ENCODE assay signal across 10 cellular contexts in the genomic region with DNA sequence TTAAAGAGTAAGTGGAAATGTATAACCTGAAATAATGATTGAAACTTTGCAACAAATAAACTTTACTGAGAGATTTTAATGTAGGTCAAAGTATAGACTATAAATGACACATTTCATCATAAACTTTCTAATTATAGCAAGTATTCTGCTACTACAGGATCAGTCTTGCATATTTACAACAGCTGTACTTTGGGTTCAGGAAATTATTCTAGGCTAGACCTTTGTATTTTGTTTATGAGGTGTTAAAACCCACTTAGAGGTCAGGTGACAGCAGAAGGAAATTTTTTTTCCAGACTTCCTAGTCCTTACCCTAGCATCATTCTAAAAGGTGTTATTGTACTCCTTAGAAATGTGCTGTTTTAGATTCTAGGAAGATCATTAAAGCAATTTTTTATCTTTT. TPM values are rescaled to one million over a fixed set of nuclear protein-coding genes. Genes with fewer than 3 reads are reported as not detected.
DNase-seq lines count a peak whose midpoint lies in the region; ATAC-seq and TF ChIP-seq lines count a peak whose summit lies in the region.
"Had no signal": no experiment of that assay in that cellular context is flagged by ENCODE, and none has a peak within 500 bp of the region (broad histone marks: within the 10 kb centered on the region; RNA-seq: fewer than 3 reads in every experiment).

No MANE protein-coding gene starts in this region.

- H3K4me3 Mint-ChIP-seq in CD4-positive, alpha-beta memory T cell: peak overlapping the region in 7 of 8 donors; percentile 3 to 100 (median 79)
- H3K4me3 Mint-ChIP-seq in brain (peak overlapping the region; percentile 94 to 100 (median 99)), natural killer cell (peak overlapping the region; percentile 100)

- H3K36me3 ChIP-seq in CD4-positive, alpha-beta memory T cell (ENCODE audit: insufficient read depth, low read length): peaks cover 23% of the 10 kb centered on the region
- H3K36me3 ChIP-seq in IMR-90 (ENCODE audit: control insufficient read depth, insufficient read depth, low read length) (peaks cover 8% of the 10 kb centered on the region), upper lobe of left lung (peaks cover 4 to 14% (median 8%) of the 10 kb centered on the region in 4 donors)

- H3K14ac ChIP-seq in IMR-90 (replicated peaks; ENCODE audit: low read depth, low read length): no peak overlapping the region

- peaks cover 39% of the 10 kb centered on the region for H4K20me1 ChIP-seq in IMR-90 (ENCODE audit: insufficient read depth, low read length)

- H3K4me1 ChIP-seq in CD4-positive, alpha-beta memory T cell (ENCODE audit: insufficient read depth, low read length): peaks cover 49% of the 10 kb centered on the region
- peaks cover 9% of the 10 kb centered on the region for H3K4me1 ChIP-seq in IMR-90 (ENCODE audit: control insufficient read depth, insufficient read depth, low read length)
- H3K4me1 ChIP-seq in upper lobe of left lung: peaks cover 28 to 41% (median 31%) of the 10 kb centered on the region in 4 donors

- no peak for TF ChIP-seq CTCF in IMR-90 (conservative IDR thresholded peaks at IDR 0.05; ENCODE audit: low read depth, low read length)
- TF ChIP-seq CTCF in brain (conservative IDR thresholded peaks at IDR 0.05): no peak
- no peak for TF ChIP-seq CTCF in natural killer cell (IDR thresholded peaks at IDR 0.05)
- no peak for TF ChIP-seq CTCF in coronary artery (IDR thresholded peaks at IDR 0.05)
- TF ChIP-seq CTCF in upper lobe of left lung (IDR thresholded peaks at IDR 0.05): no peak

- POLR2A ChIA-PET in CD4-positive, alpha-beta memory T cell (lab: Charles Lee; ENCODE audit: partially characterized antibody): interaction anchor here (0.7 to 4.8 kb wide), 5 partner anchors 11 to 508 kb away, joined by 3 to 86 read pairs (median 15); a partner anchor contains a TSS
- POLR2A ChIA-PET in IMR-90 (lab: Charles Lee; ENCODE audit: unreplicated experiment): interaction anchor here (0.6 kb wide), 1 partner anchor 80 kb away, joined by 16 read pairs; no protein-coding TSS in a partner anchor

- H2BK5ac ChIP-seq in IMR-90 (ENCODE audit: low read depth, low read length, poor library complexity, severe bottlenecking): no peak overlapping the region

- H3K9me3 ChIP-seq in CD4-positive, alpha-beta memory T cell (ENCODE audit: control insufficient read depth in 1 of 2, low read length in 2 of 2): no peaks in the 10 kb centered on the region
- H3K9me3 ChIP-seq in IMR-90 (ENCODE audit: control insufficient read depth, insufficient read depth, low read length) (no peaks in the 10 kb centered on the region), upper lobe of left lung (no peaks in the 10 kb centered on the region)
- H3K9me3 ChIP-seq: stomach had no signal

- no peak overlapping the region for H3K56ac ChIP-seq in IMR-90 (ENCODE audit: extremely low read depth, insufficient read depth, low read length)

- CTCF ChIA-PET in CD4-positive, alpha-beta memory T cell (lab: Charles Lee; ENCODE audit: partially characterized antibody): interaction anchor here (0.7 to 5.2 kb wide), 8 partner anchors 13 to 177 kb away, joined by 3 to 76 read pairs (median 12); a partner anchor contains a TSS
- CTCF ChIA-PET in IMR-90 (lab: Yijun Ruan, JAX): interaction anchor here (0.5 to 1.6 kb wide), 2 partner anchors 135 to 245 kb away, joined by 3 to 6 read pairs; no protein-coding TSS in a partner anchor

- no peaks in the 10 kb centered on the region for H3K27me3 Mint-ChIP-seq in CD4-positive, alpha-beta memory T cell
- peaks cover 16% of the 10 kb centered on the region for H3K27me3 Mint-ChIP-seq in brain
- H3K27me3 Mint-ChIP-seq in natural killer cell (ENCODE audit: low read depth in 2 of 2): no peaks in the 10 kb centered on the region

- in situ Hi-C loops in IMR-90 (cut with MboI; ENCODE audit: low sequenced_read_pairs): no loop called here

- no peak for ATAC-seq in IMR-90 (ENCODE audit: low read depth)
- ATAC-seq in natural killer cell: no peak
- no peak for ATAC-seq in upper lobe of left lung (ENCODE audit: low FRiP score in 2 of 2)
- ATAC-seq: Panc1 had no signal

- no peak overlapping the region for H2BK20ac ChIP-seq in IMR-90 (ENCODE audit: low read depth, low read length)

- TF ChIP-seq RAD21 in IMR-90 (IDR thresholded peaks at IDR 0.05; ENCODE audit: low read length): no peak

- H2BK120ac ChIP-seq in IMR-90 (ENCODE audit: low read depth, low read length): no peak overlapping the region

- H3K18ac ChIP-seq in IMR-90 (ENCODE audit: low read depth, low read length): no peak overlapping the region

- H3K9me1 ChIP-seq in IMR-90 (ENCODE audit: insufficient read depth, low read length): peaks cover 7% of the 10 kb centered on the region; the same call in 1 of the 2 replicates

- peaks cover 3 to 34% of the 10 kb centered on the region in 2 experiments for H3K79me1 ChIP-seq in IMR-90 (ENCODE audit: low read depth in 1 of 2, low read length in 2 of 2)

- no peaks in the 10 kb centered on the region for H3K27me3 ChIP-seq in CD4-positive, alpha-beta memory T cell (ENCODE audit: insufficient read depth, low read length)
- H3K27me3 ChIP-seq in IMR-90 (ENCODE audit: control insufficient read depth, insufficient read depth, low read length): no peaks in the 10 kb centered on the region
- no peaks in the 10 kb centered on the region for H3K27me3 ChIP-seq in upper lobe of left lung
- H3K27me3 ChIP-seq: stomach had no signal

- no peak overlapping the region for H3K4ac ChIP-seq in IMR-90 (ENCODE audit: low read depth, low read length)

- H3K9me3 Mint-ChIP-seq in CD4-positive, alpha-beta memory T cell: no peaks in the 10 kb centered on the region
- H3K9me3 Mint-ChIP-seq in brain: no peaks in the 10 kb centered on the region
- no peaks in the 10 kb centered on the region for H3K9me3 Mint-ChIP-seq in natural killer cell

- no peak for TF ChIP-seq EP300 in upper lobe of left lung (IDR thresholded peaks at IDR 0.05)

- H3K27ac Mint-ChIP-seq in CD4-positive, alpha-beta memory T cell: peak overlapping the region in 4 of 7 donors; percentile 13 to 98 (median 42)
- H3K27ac Mint-ChIP-seq in brain (peak overlapping the region in 1 of 5 experiments; percentile 99), natural killer cell (peak overlapping the region; percentile 96 to 97)

- TF ChIP-seq POLR2A in IMR-90 (IDR thresholded peaks at IDR 0.05; ENCODE audit: low read depth, low read length) (no peak), upper lobe of left lung (IDR thresholded peaks at IDR 0.05) (no peak)

- H3K36me3 Mint-ChIP-seq in CD4-positive, alpha-beta memory T cell: peaks cover 19 to 45% of the 10 kb centered on the region in 2 donors
- H3K36me3 Mint-ChIP-seq in brain: peaks cover 23% of the 10 kb centered on the region
- no peaks in the 10 kb centered on the region for H3K36me3 Mint-ChIP-seq in natural killer cell

- intact Hi-C loops in CD4-positive, alpha-beta memory T cell (cut with micrococcal nuclease): no loop called here
- intact Hi-C loops in IMR-90 (cut with micrococcal nuclease) (loop anchor here (5.0 kb wide), 1 partner anchor 537 kb away; no protein-coding TSS in a partner anchor), natural killer cell (cut with micrococcal nuclease) (no loop called here)

- H3K4me1 Mint-ChIP-seq in CD4-positive, alpha-beta memory T cell: peaks cover 30 to 66% (median 48%) of the 10 kb centered on the region in 4 donors
- H3K4me1 Mint-ChIP-seq in brain (peaks cover 53% of the 10 kb centered on the region), natural killer cell (peaks cover 53 to 64% of the 10 kb centered on the region in 2 donors)

- H4K5ac ChIP-seq in IMR-90 (ENCODE audit: low read depth, low read length): no peak overlapping the region

- no TSS peak for BruUV-seq in IMR-90 (replicated peaks; lab: Mats Ljungman, UMichigan)

- H3K4me2 ChIP-seq in IMR-90 (ENCODE audit: low read depth, low read length): peak overlapping the region; percentile 45; the same call in 1 of the 2 replicates

- H3K9ac ChIP-seq in IMR-90 (ENCODE audit: low read depth, low read length): no peak overlapping the region

- no peak overlapping the region for H4K91ac ChIP-seq in IMR-90 (ENCODE audit: insufficient read depth, low read depth, low read length)

- H2AK5ac ChIP-seq in IMR-90 (ENCODE audit: low read depth, low read length): no peak overlapping the region

- peak overlapping the region; percentile 96 for H3K27ac ChIP-seq in CD4-positive, alpha-beta memory T cell (ENCODE audit: low read depth, low read length)
- no peak overlapping the region for H3K27ac ChIP-seq in IMR-90 (ENCODE audit: insufficient read depth, low read length)
- no peak overlapping the region for H3K27ac ChIP-seq in coronary artery
- peak overlapping the region in 2 of 4 donors; percentile 31 to 96 for H3K27ac ChIP-seq in upper lobe of left lung

- H3K23ac ChIP-seq in IMR-90 (ENCODE audit: low read depth, low read length): no peak overlapping the region

- no peak overlapping the region for H3K4me3 ChIP-seq in CD4-positive, alpha-beta memory T cell (ENCODE audit: low read length in 2 of 2)
- H3K4me3 ChIP-seq in IMR-90 (ENCODE audit: insufficient read depth, low read depth, low read length) (no peak overlapping the region), coronary artery (no peak overlapping the region), upper lobe of left lung (no peak overlapping the region)

- DNase-seq in CD4-positive, alpha-beta memory T cell: no peak
- DNase-seq in IMR-90 (no peak), natural killer cell (no peak), coronary artery (ENCODE audit: low spot score) (no peak), iPS-NIHi11 (ENCODE audit: low spot score) (no peak), NCI-H2171 treated with DMSO at 0.1 percent for 48 hours (lab: John Stamatoyannopoulos, UW) (no peak), upper lobe of left lung (no peak)
- DNase-seq: stomach had no signal

- H4K8ac ChIP-seq in IMR-90 (ENCODE audit: low read depth in 2 of 2, low read length in 2 of 2): no peak overlapping the region

- H2BK15ac ChIP-seq in IMR-90 (ENCODE audit: low read depth, low read length): no peak overlapping the region

- H2AFZ ChIP-seq in IMR-90 (replicated peaks; ENCODE audit: low read length, poor library complexity): no peak overlapping the region

- H2AK9ac ChIP-seq in IMR-90 (replicated peaks; ENCODE audit: low read depth, low read length, poor library complexity): no peak overlapping the region

- dilution Hi-C loops in IMR-90 (cut with HindIII; ENCODE audit: low sequenced_read_pairs, unreplicated experiment): no loop called here

RNA-seq across cellular contexts. Expression of a gene that starts 2.3 kb away (rescaled TPM):
- total RNA-seq in CD4-positive, alpha-beta memory T cell: 10 to 100 TPM; 56.3 to 65.2 TPM
- 100 to 1,000 TPM; 126 to 128 TPM for polyA plus RNA-seq in CD4-positive, alpha-beta memory T cell
- total RNA-seq in IMR-90 (2012; rRNA removed) (111 and 149 TPM in 2 replicates), natural killer cell (10 to 100 TPM; 65.0 to 75.0 (median 73.4) TPM), upper lobe of left lung (10 to 100 TPM in 5 of 6 donors, 1 to 10 TPM in 1; 9.4 to 76.3 (median 49.0) TPM)
- polyA plus RNA-seq in IMR-90 (2012; rRNA removed) (70.5 and 98.7 TPM in 2 replicates), brain (ENCODE audit: insufficient read depth, low read depth, low replicate concordance) (43.2 TPM)
- 119 and 155 TPM in 2 replicates for polyA plus RNA-seq in IMR-90 (2012; cell fraction: cytosol; rRNA removed)
- polyA plus RNA-seq in IMR-90 (2012; cell fraction: nucleus; rRNA removed; ENCODE audit: low replicate concordance): 33.0 and 66.1 TPM in 2 replicates

RNA-seq across cellular contexts. Expression of a gene that starts 22.9 kb away (rescaled TPM):
- under 1 TPM in 1 of 2 experiments, not detected in 1; 0.25 TPM for total RNA-seq in CD4-positive, alpha-beta memory T cell
- polyA plus RNA-seq in CD4-positive, alpha-beta memory T cell: not detected
- not detected in 2 replicates for total RNA-seq in IMR-90 (2012; rRNA removed)
- not detected in 2 replicates for polyA plus RNA-seq in IMR-90 (2012; rRNA removed)
- not detected in 2 replicates for polyA plus RNA-seq in IMR-90 (2012; cell fraction: cytosol; rRNA removed)
- 0.01 TPM in 1 of 2 replicates, not detected in the other for polyA plus RNA-seq in IMR-90 (2012; cell fraction: nucleus; rRNA removed; ENCODE audit: low replicate concordance)
- not detected for polyA plus RNA-seq in brain (ENCODE audit: insufficient read depth, low read depth, low replicate concordance)
- under 1 TPM; 0.14 to 0.16 (median 0.15) TPM for total RNA-seq in natural killer cell
- under 1 TPM in 1 of 6 donors, not detected in 5; 0.22 TPM for total RNA-seq in upper lobe of left lung
